In the genomic region with DNA sequence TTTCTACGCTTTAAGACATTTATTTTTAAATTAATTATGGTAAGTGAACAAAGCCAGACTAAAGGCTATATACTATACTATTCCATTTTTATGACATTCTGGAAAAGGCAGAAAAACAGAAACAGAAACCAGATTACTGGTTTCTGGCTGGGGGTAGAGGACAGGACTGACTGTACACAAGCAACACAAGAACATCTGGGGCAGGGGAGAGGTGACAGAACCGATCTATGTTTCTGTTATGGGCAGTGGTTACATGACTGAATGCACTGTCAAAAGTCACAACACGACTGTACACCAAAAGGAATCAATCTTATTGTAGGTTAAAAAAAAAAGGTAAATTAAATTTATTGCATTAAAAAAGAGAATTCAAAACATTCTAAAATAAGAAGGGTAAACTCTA, we compare ENCODE assay signal across 11 cellular contexts.
DNase-seq lines count a peak whose midpoint lies in the region; ATAC-seq and TF ChIP-seq lines count a peak whose summit lies in the region.
"Had no signal": no experiment of that assay in that cellular context is flagged by ENCODE, and none has a peak within 500 bp of the region (broad histone marks: within the 10 kb centered on the region; RNA-seq: fewer than 3 reads in every experiment).

No MANE protein-coding gene starts in this region.

- H4K20me1 ChIP-seq in KMS-11 (ENCODE audit: insufficient read depth) = no peaks in the 10 kb centered on the region

- no peak for TF ChIP-seq CTCF in KMS-11 (conservative IDR thresholded peaks at IDR 0.05; ENCODE audit: low read depth, low read length)
- TF ChIP-seq CTCF in Calu3 (IDR thresholded peaks at IDR 0.05; ENCODE audit: unreplicated experiment) = no peak

- H3K27me3 ChIP-seq in KMS-11 (ENCODE audit: insufficient read depth, low read depth) = no peaks in the 10 kb centered on the region
- H3K27me3 ChIP-seq: cardiac muscle cell had no signal

- H3K36me3 ChIP-seq in KMS-11 (ENCODE audit: insufficient read depth) = no peaks in the 10 kb centered on the region; the same call in 1 of the 2 replicates

- H3K9me3 Mint-ChIP-seq in activated naive CD4-positive, alpha-beta T cell treated with anti-CD3 and anti-CD28 coated beads, Interleukin-2, amount 10 ng/mL, durations not matched to agents 7 days and 5 days = no peaks in the 10 kb centered on the region
- no peaks in the 10 kb centered on the region for H3K9me3 Mint-ChIP-seq in stimulated activated naive B cell treated with anti-CD40 and anti-IgM and Interleukin-4, amounts not matched to agents 10 μg/mL and 1 μg/mL and 100 μg/mL, for 72 hours
- no peaks in the 10 kb centered on the region for H3K9me3 Mint-ChIP-seq in Calu3 (ENCODE audit: low read depth, unreplicated experiment)

- H3K27me3 Mint-ChIP-seq in activated naive CD4-positive, alpha-beta T cell treated with anti-CD3 and anti-CD28 coated beads, Interleukin-2, amount 10 ng/mL, durations not matched to agents 7 days and 5 days = no peaks in the 10 kb centered on the region
- no peaks in the 10 kb centered on the region for H3K27me3 Mint-ChIP-seq in stimulated activated naive B cell treated with anti-CD40 and anti-IgM and Interleukin-4, amounts not matched to agents 10 μg/mL and 1 μg/mL and 100 μg/mL, for 72 hours
- H3K27me3 Mint-ChIP-seq in Calu3 (ENCODE audit: unreplicated experiment) = no peaks in the 10 kb centered on the region

- H3K79me2 ChIP-seq in KMS-11 (ENCODE audit: insufficient read depth, low read depth) = no peaks in the 10 kb centered on the region

- peak; percentile 24 for DNase-seq in activated naive CD4-positive, alpha-beta T cell treated with anti-CD3 and anti-CD28 coated beads, Interleukin-2, amount 10 ng/mL, durations not matched to agents 7 days and 5 days
- no peak for DNase-seq in activated naive CD4-positive, alpha-beta T cell (lab: John Stamatoyannopoulos, UW)
- no peak for DNase-seq in stimulated activated naive B cell treated with anti-CD40 and anti-IgM and Interleukin-4, amounts not matched to agents 10 μg/mL and 1 μg/mL and 100 μg/mL, for 72 hours
- DNase-seq in NOMO-1 treated with DMSO at 0.1 percent for 48 hours (lab: John Stamatoyannopoulos, UW; ENCODE audit: unreplicated experiment) = no peak
- DNase-seq in Calu3 = no peak
- DNase-seq: glutamatergic neuron, NCI-H187 treated with DMSO at 0.1 percent for 48 hours had no signal

- intact Hi-C loops in Calu3 (cut with micrococcal nuclease; ENCODE audit: unreplicated experiment) = no loop called here

- H3K27ac Mint-ChIP-seq in activated naive CD4-positive, alpha-beta T cell treated with anti-CD3 and anti-CD28 coated beads, Interleukin-2, amount 10 ng/mL, durations not matched to agents 7 days and 5 days = peak overlapping the region; percentile 34
- H3K27ac Mint-ChIP-seq in stimulated activated naive B cell treated with anti-CD40 and anti-IgM and Interleukin-4, amounts not matched to agents 10 μg/mL and 1 μg/mL and 100 μg/mL, for 72 hours = no peak overlapping the region
- H3K27ac Mint-ChIP-seq in Calu3 (ENCODE audit: unreplicated experiment) = no peak overlapping the region

- peak overlapping the region; percentile 75 for H3K4me2 ChIP-seq in KMS-11

- H3K4me3 Mint-ChIP-seq in activated naive CD4-positive, alpha-beta T cell treated with anti-CD3 and anti-CD28 coated beads, Interleukin-2, amount 10 ng/mL, durations not matched to agents 7 days and 5 days = no peak overlapping the region
- no peak overlapping the region for H3K4me3 Mint-ChIP-seq in stimulated activated naive B cell treated with anti-CD40 and anti-IgM and Interleukin-4, amounts not matched to agents 10 μg/mL and 1 μg/mL and 100 μg/mL, for 72 hours
- no peak overlapping the region for H3K4me3 Mint-ChIP-seq in Calu3 (ENCODE audit: low read depth, unreplicated experiment)

- BruUV-seq in Calu3 (replicated peaks; lab: Mats Ljungman, UMichigan) = no TSS peak

- H3K27ac ChIP-seq in KMS-11 = peak overlapping the region; percentile 39
- H3K27ac ChIP-seq: cardiac muscle cell had no signal

- CTCF ChIA-PET in activated naive CD4-positive, alpha-beta T cell treated with anti-CD3 and anti-CD28 coated beads, Interleukin-2, amount 10 ng/mL, durations not matched to agents 7 days and 5 days (lab: Charles Lee) = no interaction called here
- CTCF ChIA-PET in Calu3 (lab: Charles Lee) = no interaction called here

- H3K4me1 Mint-ChIP-seq in activated naive CD4-positive, alpha-beta T cell treated with anti-CD3 and anti-CD28 coated beads, Interleukin-2, amount 10 ng/mL, durations not matched to agents 7 days and 5 days = peaks cover 21% of the 10 kb centered on the region
- no peaks in the 10 kb centered on the region for H3K4me1 Mint-ChIP-seq in stimulated activated naive B cell treated with anti-CD40 and anti-IgM and Interleukin-4, amounts not matched to agents 10 μg/mL and 1 μg/mL and 100 μg/mL, for 72 hours
- H3K4me1 Mint-ChIP-seq in Calu3 (ENCODE audit: low read depth, unreplicated experiment) = no peaks in the 10 kb centered on the region

- no peak overlapping the region for H3K4me3 ChIP-seq in KMS-11 (IDR thresholded peaks at IDR 0.05; ENCODE audit: insufficient read depth, low read depth, low read length)
- H3K4me3 ChIP-seq: cardiac muscle cell had no signal

- H3K9ac ChIP-seq in KMS-11 = no peak overlapping the region

- H2AFZ ChIP-seq in KMS-11 (ENCODE audit: low read depth) = no peak overlapping the region

- peaks cover 33% of the 10 kb centered on the region for H3K4me1 ChIP-seq in KMS-11 (ENCODE audit: low read depth, poor library complexity, severe bottlenecking)

- ATAC-seq in HG02610 (IDR thresholded peaks at IDR 0.05; ENCODE audit: unreplicated experiment) (peak; percentile 94), HG03196 (IDR thresholded peaks at IDR 0.05; ENCODE audit: unreplicated experiment) (no peak)
- ATAC-seq in stimulated activated naive B cell treated with anti-CD40 and anti-IgM and Interleukin-4, amounts not matched to agents 10 μg/mL and 1 μg/mL and 100 μg/mL, for 72 hours (replicated peaks) = peak; percentile 77 to 90

- peaks cover 46% of the 10 kb centered on the region for H3K36me3 Mint-ChIP-seq in activated naive CD4-positive, alpha-beta T cell treated with anti-CD3 and anti-CD28 coated beads, Interleukin-2, amount 10 ng/mL, durations not matched to agents 7 days and 5 days
- peaks cover 24 to 49% of the 10 kb centered on the region in 2 donors for H3K36me3 Mint-ChIP-seq in stimulated activated naive B cell treated with anti-CD40 and anti-IgM and Interleukin-4, amounts not matched to agents 10 μg/mL and 1 μg/mL and 100 μg/mL, for 72 hours
- H3K36me3 Mint-ChIP-seq in Calu3 (ENCODE audit: insufficient read depth, unreplicated experiment) = no peaks in the 10 kb centered on the region
